8 cellular contexts compared by ENCODE assay signal in genomic region chr19:5891938-5892771, GRCh38. TPM values are rescaled to one million over a fixed set of nuclear protein-coding genes. Genes with fewer than 3 reads are reported as not detected.
DNase-seq lines count a peak whose midpoint lies in the region; ATAC-seq and TF ChIP-seq lines count a peak whose summit lies in the region.

No MANE protein-coding gene starts in this region.

- peak overlapping the region; percentile 42 for H3K4me2 ChIP-seq in hepatocyte

- TF ChIP-seq CTCF in HEK293 (tag by site-specific recombination; IDR thresholded peaks at IDR 0.05) (peak; percentile 91), hepatocyte (IDR thresholded peaks at IDR 0.05; ENCODE audit: poor library complexity) (peak; percentile 77)

- WGBS in hepatocyte (ENCODE audit: low lambda C conversion rate, missing lambda C conversion rate) = 40% methylated on average over 47 of the region's 48 CpGs

- peaks cover 0 to 27% of the 10 kb centered on the region in 2 experiments; a peak in 1 of 3 replicates for H3K36me3 ChIP-seq in HEK293 (ENCODE audit: control insufficient read depth in 2 of 2, insufficient read depth in 1 of 2, low read length in 2 of 2)
- no peaks in the 10 kb centered on the region for H3K36me3 ChIP-seq in hepatocyte (replicated peaks; ENCODE audit: insufficient read depth, low read depth)

- H3K9me3 ChIP-seq in HEK293 (ENCODE audit: control insufficient read depth, insufficient read depth, low read depth, low read length) = no peaks in the 10 kb centered on the region
- H3K9me3 ChIP-seq in hepatocyte (ENCODE audit: low read depth) = no peaks in the 10 kb centered on the region

- no peaks in the 10 kb centered on the region for H3K9me2 ChIP-seq in hepatocyte (replicated peaks; ENCODE audit: insufficient read depth)

- H3K4me3 Mint-ChIP-seq in stimulated activated naive CD8-positive, alpha-beta T cell treated with anti-CD3 and anti-CD28 coated beads, Interleukin-15, amount 100 ng/mL, for 72 hours = no peak overlapping the region

- peaks cover 2% of the 10 kb centered on the region for H4K20me1 ChIP-seq in hepatocyte (ENCODE audit: insufficient read depth, poor library complexity, severe bottlenecking)

- no peak overlapping the region for H2AFZ ChIP-seq in hepatocyte

- no peak overlapping the region for H3K27ac Mint-ChIP-seq in stimulated activated naive CD8-positive, alpha-beta T cell treated with anti-CD3 and anti-CD28 coated beads, Interleukin-15, amount 100 ng/mL, for 72 hours

- H3K27me3 Mint-ChIP-seq in stimulated activated naive CD8-positive, alpha-beta T cell treated with anti-CD3 and anti-CD28 coated beads, Interleukin-15, amount 100 ng/mL, for 72 hours = peaks cover 49% of the 10 kb centered on the region

- H3K4me1 ChIP-seq in HEK293 (ENCODE audit: control insufficient read depth, insufficient read depth, low read length) (no peaks in the 10 kb centered on the region; the same call in 1 of the 2 replicates), hepatocyte (ENCODE audit: insufficient read depth) (peaks cover 12% of the 10 kb centered on the region)

- no peak overlapping the region for H3K27ac ChIP-seq in HEK293 (ENCODE audit: extremely low read depth, low read depth, low read length)
- H3K27ac ChIP-seq in hepatocyte = no peak overlapping the region

- ATAC-seq in stimulated activated naive CD8-positive, alpha-beta T cell treated with anti-CD3 and anti-CD28 coated beads, Interleukin-15, amount 100 ng/mL, for 72 hours = peak; percentile 63
- ATAC-seq in HG03460 (IDR thresholded peaks at IDR 0.05; ENCODE audit: unreplicated experiment) (no peak), HG02938 (IDR thresholded peaks at IDR 0.05; ENCODE audit: unreplicated experiment) (no peak)

- H3K4me3 ChIP-seq in HEK293 (ENCODE audit: low read depth, low read length) (no peak overlapping the region), hepatocyte (no peak overlapping the region)

- CTCF ChIA-PET in HEK293 (lab: Yijun Ruan, JAX) = interaction anchor here (0.6 to 5.3 kb wide), 11 partner anchors 9 to 117 kb away, joined by 3 to 65 read pairs (median 4); partner anchors contain the start of gene NRTN

- H3K79me2 ChIP-seq in hepatocyte = no peaks in the 10 kb centered on the region

- peak; percentile 62 for DNase-seq in COLO668 (lab: John Stamatoyannopoulos, UW; ENCODE audit: unreplicated experiment)
- peak; percentile 53 to 57 for DNase-seq in activated T-cell treated with anti-CD3 and anti-CD28 coated beads, Interleukin-2, amount 50 U/mL, for 48 hours
- peak; percentile 76 for DNase-seq in hepatocyte (ENCODE audit: low spot score)
- peak in 1 of 2 donors; percentile 20 for DNase-seq in stimulated activated naive CD8-positive, alpha-beta T cell treated with anti-CD3 and anti-CD28 coated beads, Interleukin-15, amount 100 ng/mL, for 72 hours
- DNase-seq in HPDE6-E6E7 (ENCODE audit: extremely low spot score) = no peak

- H3K9me3 Mint-ChIP-seq in stimulated activated naive CD8-positive, alpha-beta T cell treated with anti-CD3 and anti-CD28 coated beads, Interleukin-15, amount 100 ng/mL, for 72 hours = no peaks in the 10 kb centered on the region

- peaks cover 10% of the 10 kb centered on the region for H3K4me1 Mint-ChIP-seq in stimulated activated naive CD8-positive, alpha-beta T cell treated with anti-CD3 and anti-CD28 coated beads, Interleukin-15, amount 100 ng/mL, for 72 hours

- POLR2A ChIA-PET in HEK293 (lab: Yijun Ruan, JAX) = interaction anchor here (2.3 to 3.8 kb wide), 3 partner anchors 11 to 88 kb away, joined by 10 to 25 read pairs (median 19); partner anchors contain the start of genes NDUFA11 and VMAC

- H3K27me3 ChIP-seq in hepatocyte = no peaks in the 10 kb centered on the region

TF ChIP-seq in HEK293, 187 proteins besides CTCF, POLR2A, EP300 and RAD21:
- TF ChIP-seq GLIS1 (tag by site-specific recombination; IDR thresholded peaks at IDR 0.05) = peak; percentile 90
- TF ChIP-seq ZIC2 (tag by site-specific recombination; IDR thresholded peaks at IDR 0.05) = peak; percentile 52
- peak; percentile 48; the same call in 1 of the 2 replicates for TF ChIP-seq ZNF2 (tag by site-specific recombination; IDR thresholded peaks at IDR 0.05)
- TF ChIP-seq PRDM10 (tag by site-specific recombination; IDR thresholded peaks at IDR 0.05) = no peak
- peak; percentile 52 for TF ChIP-seq ZFHX2 (tag by site-specific recombination; conservative IDR thresholded peaks at IDR 0.05)
- peak; percentile 33; the same call in 1 of the 2 replicates for TF ChIP-seq ZNF654 (tag by site-specific recombination; IDR thresholded peaks at IDR 0.05; ENCODE audit: low read depth)
- TF ChIP-seq KLF1 (tag by site-specific recombination; IDR thresholded peaks at IDR 0.05) = 0 out of 2 replicates have a peak, but pooled peaks have one; percentile 7
- no peak for TF ChIP-seq ZNF341 (tag by site-specific recombination; IDR thresholded peaks at IDR 0.05; ENCODE audit: low read depth)
- TF ChIP-seq ZNF561 (tag by site-specific recombination; IDR thresholded peaks at IDR 0.05; ENCODE audit: borderline replicate concordance) = 0 out of 2 replicates have a peak, but pooled peaks have one; percentile 32
- TF ChIP-seq ZBTB48 (tag by site-specific recombination; IDR thresholded peaks at IDR 0.05) = 0 out of 2 replicates have a peak, but pooled peaks have one; percentile 29

RNA-seq across cellular contexts. Expression of gene NDUFA11, which starts 11.4 kb away (rescaled TPM):
- total RNA-seq in hepatocyte = 158 and 171 TPM in 2 replicates
- polyA plus RNA-seq in hepatocyte = 437 and 441 TPM in 2 replicates

RNA-seq across cellular contexts. Expression of gene VMAC, which starts 12.5 kb away (rescaled TPM):
- 4.3 and 5.9 TPM in 2 replicates for total RNA-seq in hepatocyte
- 3.1 and 4.5 TPM in 2 replicates for polyA plus RNA-seq in hepatocyte

RNA-seq across cellular contexts. Expression of gene FUT5, which starts 21.8 kb away (rescaled TPM):
- total RNA-seq in hepatocyte = not detected in 2 replicates
- not detected in 2 replicates for polyA plus RNA-seq in hepatocyte

RNA-seq across cellular contexts. Expression of gene CAPS, which starts 21.9 kb away (rescaled TPM):
- 7.5 and 15.5 TPM in 2 replicates for total RNA-seq in hepatocyte
- 17.8 and 23.1 TPM in 2 replicates for polyA plus RNA-seq in hepatocyte

RNA-seq across cellular contexts. Expression of gene FUT3, which starts 40.9 kb away (rescaled TPM):
- total RNA-seq in hepatocyte = 0.08 TPM in 1 of 2 replicates, not detected in the other
- 0.45 TPM in 1 of 2 replicates, not detected in the other for polyA plus RNA-seq in hepatocyte
